Comparison of ENCODE assay signal across 18 cellular contexts in genomic region chr3:45923755-45924154, GRCh38. TPM values are rescaled to one million over a fixed set of nuclear protein-coding genes. Genes with fewer than 3 reads are reported as not detected.
A peak's percentile ranks its signal among the peaks of the same experiment; 100 is the strongest.
DNase-seq lines count a peak whose midpoint lies in the region; ATAC-seq, FAIRE-seq and TF ChIP-seq lines count a peak whose summit lies in the region.
"Had no signal": no experiment of that assay in that cellular context is flagged by ENCODE, and none has a peak within 500 bp of the region (broad histone marks: within the 10 kb centered on the region; RNA-seq: fewer than 3 reads in every experiment).

No MANE protein-coding gene starts in this region.

- intact Hi-C loops in MCF 10A (cut with micrococcal nuclease) (no loop called here), breast epithelium (cut with DNase I; ENCODE audit: low total_unique reads) (no loop called here)

- peaks cover 29% of the 10 kb centered on the region for H3K36me3 Mint-ChIP-seq in MCF 10A (ENCODE audit: insufficient read depth, unreplicated experiment)

- no peak overlapping the region for H3K27ac ChIP-seq in breast epithelium
- no peak overlapping the region for H3K27ac ChIP-seq in SK-N-SH (ENCODE audit: low read depth in 2 of 2, low read length in 1 of 2)
- H3K27ac ChIP-seq: body of pancreas, ovary had no signal

- H3K9ac ChIP-seq in SK-N-SH: no peak overlapping the region

- H3K27me3 Mint-ChIP-seq in MCF 10A (ENCODE audit: insufficient read depth, unreplicated experiment): no peaks in the 10 kb centered on the region
- no peaks in the 10 kb centered on the region for H3K27me3 Mint-ChIP-seq in stimulated activated naive CD8-positive, alpha-beta T cell treated with anti-CD3 and anti-CD28 coated beads, Interleukin-15, amount 100 ng/mL, for 72 hours

- TF ChIP-seq EP300 in SK-N-SH (IDR thresholded peaks at IDR 0.05; ENCODE audit: borderline replicate concordance in 1 of 2, low read depth in 1 of 2, low read length in 1 of 2): no peak

- H4K20me1 ChIP-seq in SK-N-SH (ENCODE audit: insufficient read depth): no peaks in the 10 kb centered on the region

- H3K4me1 ChIP-seq in breast epithelium: no peaks in the 10 kb centered on the region
- no peaks in the 10 kb centered on the region for H3K4me1 ChIP-seq in SK-N-SH (ENCODE audit: control insufficient read depth in 1 of 2, insufficient read depth in 2 of 2, low read depth in 1 of 2, low read length in 1 of 2)
- H3K4me1 ChIP-seq: body of pancreas had no signal

- H3K4me3 Mint-ChIP-seq in MCF 10A (ENCODE audit: unreplicated experiment): no peak overlapping the region
- H3K4me3 Mint-ChIP-seq in stimulated activated naive CD8-positive, alpha-beta T cell treated with anti-CD3 and anti-CD28 coated beads, Interleukin-15, amount 100 ng/mL, for 72 hours: no peak overlapping the region
- H3K4me3 Mint-ChIP-seq: endodermal cell had no signal

- no peaks in the 10 kb centered on the region for H3K9me3 Mint-ChIP-seq in MCF 10A (ENCODE audit: unreplicated experiment)
- H3K9me3 Mint-ChIP-seq in stimulated activated naive CD8-positive, alpha-beta T cell treated with anti-CD3 and anti-CD28 coated beads, Interleukin-15, amount 100 ng/mL, for 72 hours: no peaks in the 10 kb centered on the region
- H3K9me3 Mint-ChIP-seq: endodermal cell had no signal

- H3K36me3 ChIP-seq in breast epithelium (peaks cover 16% of the 10 kb centered on the region), SK-N-SH (replicated peaks in 1 of 2; ENCODE audit: control insufficient read depth in 1 of 2, insufficient read depth in 2 of 2, low read length in 1 of 2) (peaks cover 10 to 31% of the 10 kb centered on the region in 2 experiments)
- H3K36me3 ChIP-seq: ovary had no signal

- DNase-seq in MCF 10A (ENCODE audit: unreplicated experiment) (peak; percentile 23), breast epithelium (ENCODE audit: low spot score in 2 of 2) (no peak), SK-N-SH (no peak), fibroblast of mammary gland (ENCODE audit: low read depth) (peak; percentile 77), NCI-H446 treated with DMSO at 0.1 percent for 48 hours (lab: John Stamatoyannopoulos, UW) (no peak), SIG-M5 treated with dmso at 0.1 percent for 504 hours (lab: John Stamatoyannopoulos, UW; ENCODE audit: unreplicated experiment) (no peak), GM12891 (ENCODE audit: insufficient read length, low spot score) (no peak)
- DNase-seq in stimulated activated naive CD8-positive, alpha-beta T cell treated with anti-CD3 and anti-CD28 coated beads, Interleukin-15, amount 100 ng/mL, for 72 hours: no peak
- DNase-seq: activated gamma-delta T cell, body of pancreas, endodermal cell, heart left ventricle, left cardiac atrium, NCI-H2107, NCI-H82, ovary had no signal

- ATAC-seq in stimulated activated naive CD8-positive, alpha-beta T cell treated with anti-CD3 and anti-CD28 coated beads, Interleukin-15, amount 100 ng/mL, for 72 hours: peak; percentile 72
- ATAC-seq: body of pancreas had no signal

- H3K27me3 ChIP-seq in breast epithelium (no peaks in the 10 kb centered on the region), SK-N-SH (ENCODE audit: insufficient read depth) (no peaks in the 10 kb centered on the region)
- H3K27me3 ChIP-seq: body of pancreas, heart left ventricle, ovary had no signal

- H3K4me3 ChIP-seq in breast epithelium (no peak overlapping the region), SK-N-SH (ENCODE audit: low read depth in 2 of 2, low read length in 1 of 2) (no peak overlapping the region), fibroblast of mammary gland (ENCODE audit: control insufficient read depth, low read depth, low read length) (no peak overlapping the region)
- H3K4me3 ChIP-seq: body of pancreas, heart left ventricle, ovary had no signal

- no peaks in the 10 kb centered on the region for H3K9me2 ChIP-seq in SK-N-SH

- no peak for TF ChIP-seq RAD21 in SK-N-SH (IDR thresholded peaks at IDR 0.05; ENCODE audit: low read length)

- no peak overlapping the region for H3K4me2 ChIP-seq in SK-N-SH

- TF ChIP-seq CTCF in MCF 10A (IDR thresholded peaks at IDR 0.05; ENCODE audit: unreplicated experiment) (no peak), breast epithelium (IDR thresholded peaks at IDR 0.05) (no peak), SK-N-SH (IDR thresholded peaks at IDR 0.05) (no peak), fibroblast of mammary gland (conservative IDR thresholded peaks at IDR 0.05; ENCODE audit: control insufficient read depth, insufficient read depth, low read depth, low read length) (no peak)

- no peak overlapping the region for H3K27ac Mint-ChIP-seq in MCF 10A (ENCODE audit: low read depth, unreplicated experiment)
- H3K27ac Mint-ChIP-seq in stimulated activated naive CD8-positive, alpha-beta T cell treated with anti-CD3 and anti-CD28 coated beads, Interleukin-15, amount 100 ng/mL, for 72 hours: no peak overlapping the region

- TF ChIP-seq POLR2A in breast epithelium (IDR thresholded peaks at IDR 0.05) (no peak), GM12891 (IDR thresholded peaks at IDR 0.05; ENCODE audit: low read depth, low read length) (no peak)

- no peaks in the 10 kb centered on the region for H3K9me3 ChIP-seq in breast epithelium
- H3K9me3 ChIP-seq in SK-N-SH: no peaks in the 10 kb centered on the region
- H3K9me3 ChIP-seq: body of pancreas, heart left ventricle, ovary had no signal

- 50% methylated on average over 2 of the region's 3 CpGs for WGBS in SK-N-SH (ENCODE audit: low lambda C conversion rate)

- no peak overlapping the region for H2AFZ ChIP-seq in SK-N-SH (ENCODE audit: low read depth)

- FAIRE-seq in GM12891 (lab: Jason Lieb, UNC): no peak
- FAIRE-seq: D721Med had no signal

- no peaks in the 10 kb centered on the region for H3K79me2 ChIP-seq in SK-N-SH (ENCODE audit: insufficient read depth)

- peaks cover under 1% of the 10 kb centered on the region for H3F3A ChIP-seq in SK-N-SH (replicated peaks; ENCODE audit: insufficient read depth)

- CTCF ChIA-PET in MCF 10A (lab: Yijun Ruan, JAX): interaction anchor here (0.8 kb wide), 1 partner anchor 155 kb away, joined by 6 read pairs; no protein-coding TSS in a partner anchor
- CTCF ChIA-PET in SK-N-SH (lab: Yijun Ruan, JAX): interaction anchor here (1.2 to 5.6 kb wide), 3 partner anchors 15 to 162 kb away, joined by 4 to 31 read pairs (median 13); no protein-coding TSS in a partner anchor

- no peaks in the 10 kb centered on the region for H3K4me1 Mint-ChIP-seq in MCF 10A (ENCODE audit: insufficient read depth, unreplicated experiment)
- peaks cover 25% of the 10 kb centered on the region for H3K4me1 Mint-ChIP-seq in stimulated activated naive CD8-positive, alpha-beta T cell treated with anti-CD3 and anti-CD28 coated beads, Interleukin-15, amount 100 ng/mL, for 72 hours
- H3K4me1 Mint-ChIP-seq: endodermal cell had no signal

- POLR2A ChIA-PET in MCF 10A (lab: Yijun Ruan, JAX): interaction anchor here (1.8 kb wide), 1 partner anchor 16 kb away, joined by 3 read pairs; no protein-coding TSS in a partner anchor
- POLR2A ChIA-PET in SK-N-SH (lab: Yijun Ruan, JAX): no interaction called here

- BruUV-seq in MCF 10A (replicated peaks; lab: Mats Ljungman, UMichigan): no TSS peak

TF ChIP-seq in SK-N-SH, 30 proteins besides CTCF, POLR2A, EP300 and RAD21:
- TF ChIP-seq RXRA (IDR thresholded peaks at IDR 0.05; ENCODE audit: borderline replicate concordance, low read depth): no peak
- TF ChIP-seq ELF1 (IDR thresholded peaks at IDR 0.05): no peak
- no peak for TF ChIP-seq TEAD4 (IDR thresholded peaks at IDR 0.05; ENCODE audit: borderline replicate concordance, insufficient read depth)
- TF ChIP-seq GABPA (IDR thresholded peaks at IDR 0.05; ENCODE audit: low read depth): no peak
- peak; percentile 57 for TF ChIP-seq NFIC (IDR thresholded peaks at IDR 0.05; ENCODE audit: borderline replicate concordance)
- TF ChIP-seq JUND (IDR thresholded peaks at IDR 0.05): 0 out of 2 replicates have a peak, but pooled peaks have one; percentile 17
- TF ChIP-seq FOSL2 (IDR thresholded peaks at IDR 0.05; ENCODE audit: borderline replicate concordance, low read depth): peak; percentile 53; the same call in 1 of the 2 replicates
- no peak for TF ChIP-seq TAF1 (IDR thresholded peaks at IDR 0.05; ENCODE audit: borderline replicate concordance, low read depth, low read length)

TF ChIP-seq in GM12891, 5 proteins besides CTCF, POLR2A, EP300 and RAD21:
- no peak for TF ChIP-seq SPI1 (IDR thresholded peaks at IDR 0.05; ENCODE audit: low read depth, low read length)
- TF ChIP-seq POU2F2 (IDR thresholded peaks at IDR 0.05; ENCODE audit: low read depth, low read length): no peak
- no peak for TF ChIP-seq TAF1 (IDR thresholded peaks at IDR 0.05; ENCODE audit: low read depth, low read length)
- TF ChIP-seq POLR2AphosphoS5 (IDR thresholded peaks at IDR 0.05; ENCODE audit: low read depth, low read length): no peak
- no peak for TF ChIP-seq PAX5 (IDR thresholded peaks at IDR 0.05; ENCODE audit: insufficient read depth, low read length, severe bottlenecking)

RNA-seq across cellular contexts. Expression of gene CXCR6, which starts 19.5 kb away (rescaled TPM):
- total RNA-seq in MCF 10A (2022) (not detected in 2 replicates), breast epithelium (1 to 10 TPM in 2 of 3 donors, under 1 TPM in 1; 0.64 to 4.5 (median 4.3) TPM)
- polyA plus RNA-seq in SK-N-SH (2012; rRNA removed): not detected in 2 replicates
- polyA plus RNA-seq in SK-N-SH (2012; cell fraction: cytosol; rRNA removed): not detected in 2 replicates
- not detected in 2 replicates for polyA plus RNA-seq in SK-N-SH (2012; cell fraction: nucleus; rRNA removed)
- polyA plus RNA-seq in GM12891 (2012; ENCODE audit: low read depth, missing spikeins): 0.26 TPM
- total RNA-seq: endodermal cell had no signal

RNA-seq across cellular contexts. Expression of gene CCR9, which starts 37.4 kb away (rescaled TPM):
- total RNA-seq in MCF 10A (2022) (not detected in 2 replicates), breast epithelium (not detected)
- polyA plus RNA-seq in SK-N-SH (2012; rRNA removed): not detected in 2 replicates
- not detected in 2 replicates for polyA plus RNA-seq in SK-N-SH (2012; cell fraction: cytosol; rRNA removed)
- polyA plus RNA-seq in SK-N-SH (2012; cell fraction: nucleus; rRNA removed): not detected in 2 replicates
- polyA plus RNA-seq in GM12891 (2012; ENCODE audit: low read depth, missing spikeins): 1.7 TPM
- total RNA-seq: body of pancreas, endodermal cell, heart left ventricle, left cardiac atrium, subcutaneous adipose tissue had no signal

Comparison
In these comparisons a context has a peak if more than half of its experiments do, and no peak if none do; other contexts are left out.
1. DNase-seq: peak in MCF 10A (single experiment) and fibroblast of mammary gland (single experiment); none in breast epithelium (0 of 2), SK-N-SH (single experiment), stimulated activated naive CD8-positive, alpha-beta T cell treated with anti-CD3 and anti-CD28 coated beads, Interleukin-15, amount 100 ng/mL, for 72 hours (0 of 2), NCI-H446 treated with DMSO at 0.1 percent for 48 hours (single experiment), SIG-M5 treated with dmso at 0.1 percent for 504 hours (single experiment) and GM12891 (single experiment).